12 cellular contexts compared by ENCODE assay signal in genomic region chr10:132517951-132518521, GRCh38. TPM values are rescaled to one million over a fixed set of nuclear protein-coding genes. Genes with fewer than 3 reads are reported as not detected.
DNase-seq lines count a peak whose midpoint lies in the region; ATAC-seq and TF ChIP-seq lines count a peak whose summit lies in the region.
"Had no signal": no experiment of that assay in that cellular context is flagged by ENCODE, and none has a peak within 500 bp of the region (broad histone marks: within the 10 kb centered on the region; RNA-seq: fewer than 3 reads in every experiment).

No MANE protein-coding gene starts in this region.

- peak overlapping the region in 3 of 5 experiments; percentile 37 to 73 (median 63) for H3K4me3 Mint-ChIP-seq in brain

- CTCF ChIA-PET in GM10248 (lab: Yijun Ruan, JAX) = interaction anchor here (1.1 kb wide), 1 partner anchor 15 kb away, joined by 3 read pairs; no protein-coding TSS in a partner anchor

- ATAC-seq in left lobe of liver (no peak), GM21619 (IDR thresholded peaks at IDR 0.05; ENCODE audit: unreplicated experiment) (no peak)
- ATAC-seq: T-cell had no signal

- POLR2A ChIA-PET in GM10248 (lab: Yijun Ruan, JAX) = no interaction called here

- H3K4me1 ChIP-seq in skeletal muscle satellite cell (ENCODE audit: control insufficient read depth, insufficient read depth, low read length) = peaks cover 28% of the 10 kb centered on the region

- H3K27me3 ChIP-seq in H7 (ENCODE audit: control insufficient read depth, insufficient read depth, low read length) (peaks cover 3% of the 10 kb centered on the region; the same call in 1 of the 2 replicates), skeletal muscle satellite cell (ENCODE audit: control insufficient read depth, insufficient read depth, low read length) (no peaks in the 10 kb centered on the region)

- peaks cover 4% of the 10 kb centered on the region for H3K27me3 Mint-ChIP-seq in brain

- H3K9me3 Mint-ChIP-seq in brain = peaks cover 0 to 3% (median under 1%) of the 10 kb centered on the region in 5 experiments
- H3K9me3 Mint-ChIP-seq: memory B cell had no signal

- peak overlapping the region in 2 of 5 experiments; percentile 79 to 88 for H3K27ac Mint-ChIP-seq in brain
- H3K27ac Mint-ChIP-seq: memory B cell had no signal

- H3K36me3 Mint-ChIP-seq in brain = no peaks in the 10 kb centered on the region
- H3K36me3 Mint-ChIP-seq: memory B cell, T-cell had no signal

- DNase-seq in H7 = peak; percentile 87
- DNase-seq in left lobe of liver (ENCODE audit: low spot score) = peak; percentile 47
- DNase-seq in stimulated activated naive CD4-positive, alpha-beta T cell treated with Interleukin-2 at 50 U/mL for 16 hours (lab: John Stamatoyannopoulos, UW) = no peak
- no peak for DNase-seq in activated CD4-positive, alpha-beta T cell treated with anti-CD3 and anti-CD28 coated beads, Interleukin-2, amount 50 U/mL, for 4 hours
- DNase-seq in GM10248 (ENCODE audit: extremely low spot score) = no peak
- DNase-seq: DMS 273 treated with DMSO at 0.1 percent for 48 hours; effector memory CD4-positive, alpha-beta T cell; T-cell had no signal

- H3K36me3 ChIP-seq in H7 (replicated peaks; ENCODE audit: control insufficient read depth, insufficient read depth, low read length) = no peaks in the 10 kb centered on the region
- H3K36me3 ChIP-seq in skeletal muscle satellite cell (ENCODE audit: insufficient read depth, low read length) = no peaks in the 10 kb centered on the region

- H3K9me3 ChIP-seq in skeletal muscle satellite cell (replicated peaks; ENCODE audit: low read length) = no peaks in the 10 kb centered on the region

- no peak for TF ChIP-seq CTCF in brain (conservative IDR thresholded peaks at IDR 0.05)
- TF ChIP-seq CTCF in GM10248 (IDR thresholded peaks at IDR 0.05; ENCODE audit: control extremely low read depth, extremely low read depth, low read depth, missing control alignments) = no peak

- peak overlapping the region; percentile 83 for H3K4me2 ChIP-seq in skeletal muscle satellite cell (ENCODE audit: low read length)

- H3K4me3 ChIP-seq in H7 (ENCODE audit: insufficient read depth, low read depth, low read length) (peak overlapping the region; percentile 53), skeletal muscle satellite cell (ENCODE audit: low read length) (peak overlapping the region; percentile 59)

- peaks cover 50% of the 10 kb centered on the region for H3K4me1 Mint-ChIP-seq in brain
- H3K4me1 Mint-ChIP-seq: T-cell had no signal

- peak overlapping the region; percentile 78 for H3K9ac ChIP-seq in skeletal muscle satellite cell (ENCODE audit: low read depth, low read length)

RNA-seq across cellular contexts. Expression of gene INPP5A, which starts 19.6 kb away (rescaled TPM):
- total RNA-seq in H7 (2014; rRNA removed; shearing (Covaris generic)) = 21.0 and 29.2 TPM in 2 replicates
- 17.6 TPM for polyA plus RNA-seq in brain (ENCODE audit: insufficient read depth, low read depth, low replicate concordance)
- 18.3 TPM for total RNA-seq in left lobe of liver
- 11.4 and 14.9 TPM in 2 replicates for total RNA-seq in skeletal muscle satellite cell (2012; rRNA removed)

Comparison
In these comparisons a context has a peak if more than half of its experiments do, and no peak if none do; other contexts are left out.
1. DNase-seq: peak in H7 (single experiment) and left lobe of liver (single experiment); none in stimulated activated naive CD4-positive, alpha-beta T cell treated with Interleukin-2 at 50 U/mL for 16 hours (single experiment), activated CD4-positive, alpha-beta T cell treated with anti-CD3 and anti-CD28 coated beads, Interleukin-2, amount 50 U/mL, for 4 hours (0 of 2) and GM10248 (single experiment).